4 cellular contexts compared by ENCODE assay signal in genomic region chr5:148673704-148674103, GRCh38. TPM values are rescaled to one million over a fixed set of nuclear protein-coding genes. Genes with fewer than 3 reads are reported as not detected.
"Had no signal": no experiment of that assay in that cellular context is flagged by ENCODE, and none has a peak within 500 bp of the region (broad histone marks: within the 10 kb centered on the region; RNA-seq: fewer than 3 reads in every experiment).

No MANE protein-coding gene starts in this region.

RNA-seq across cellular contexts. Expression of gene HTR4, which starts 19.4 kb away (rescaled TPM):
- total RNA-seq: LHCN-M2, M059J, MCF 10A, NCI-H460 had no signal
